Comparison of ENCODE assay signal across 14 cellular contexts in the genomic region with DNA sequence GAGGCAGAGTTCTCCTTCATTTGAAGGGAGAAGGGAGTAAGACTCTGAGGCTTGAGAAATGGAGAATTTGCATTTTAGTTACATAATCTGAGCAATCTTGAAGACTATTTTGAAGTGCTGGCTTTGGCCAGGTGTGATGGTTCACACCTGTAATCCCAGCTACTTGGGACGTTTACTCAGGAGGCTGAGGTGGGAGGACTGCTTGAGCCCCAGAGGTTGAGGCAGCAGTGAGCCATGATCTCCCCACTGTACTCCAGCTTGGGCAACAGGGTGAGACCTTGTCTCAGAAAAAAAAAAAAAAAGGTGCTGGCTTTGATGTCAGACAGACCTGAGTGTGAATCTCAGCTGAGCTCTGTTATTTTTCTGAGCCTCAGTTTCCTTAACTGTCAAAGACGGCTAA. TPM values are rescaled to one million over a fixed set of nuclear protein-coding genes. Genes with fewer than 3 reads are reported as not detected.
A peak's percentile ranks its signal among the peaks of the same experiment; 100 is the strongest.
DNase-seq lines count a peak whose midpoint lies in the region; ATAC-seq, FAIRE-seq and TF ChIP-seq lines count a peak whose summit lies in the region.
"Had no signal": no experiment of that assay in that cellular context is flagged by ENCODE, and none has a peak within 500 bp of the region (broad histone marks: within the 10 kb centered on the region; RNA-seq: fewer than 3 reads in every experiment).

No MANE protein-coding gene starts in this region.

- H3K9me3 Mint-ChIP-seq in MCF 10A (ENCODE audit: unreplicated experiment): no peaks in the 10 kb centered on the region
- no peaks in the 10 kb centered on the region for H3K9me3 Mint-ChIP-seq in osteocyte (ENCODE audit: unreplicated experiment)
- H3K9me3 Mint-ChIP-seq: H9 had no signal

- H3K27me3 Mint-ChIP-seq in MCF 10A (ENCODE audit: insufficient read depth, unreplicated experiment) (no peaks in the 10 kb centered on the region), osteocyte (ENCODE audit: unreplicated experiment) (no peaks in the 10 kb centered on the region)

- BruUV-seq in MCF 10A (replicated peaks; lab: Mats Ljungman, UMichigan) (no TSS peak), mammary epithelial cell (replicated peaks; lab: Mats Ljungman, UMichigan) (no TSS peak)

- H3K9me3 ChIP-seq in mammary epithelial cell (replicated peaks; ENCODE audit: insufficient read depth, low read length) (no peaks in the 10 kb centered on the region), transverse colon (no peaks in the 10 kb centered on the region)
- H3K9me3 ChIP-seq in effector memory CD4-positive, alpha-beta T cell (ENCODE audit: control insufficient read depth, low read length): no peaks in the 10 kb centered on the region

- H3K27ac ChIP-seq in mammary epithelial cell (ENCODE audit: insufficient read depth, low read depth, low read length): no peak overlapping the region
- peak overlapping the region; percentile 27 for H3K27ac ChIP-seq in effector memory CD4-positive, alpha-beta T cell (ENCODE audit: insufficient read depth, low read length, poor library complexity, severe bottlenecking)
- H3K27ac ChIP-seq in transverse colon: peak overlapping the region; percentile 99 to 100 (median 100)

- TF ChIP-seq CTCF in MCF 10A (IDR thresholded peaks at IDR 0.05; ENCODE audit: unreplicated experiment): no peak
- no peak for TF ChIP-seq CTCF in mammary epithelial cell (conservative IDR thresholded peaks at IDR 0.05 in 1 of 2, IDR thresholded peaks at IDR 0.05 in 1 of 2; ENCODE audit: extremely low read depth in 1 of 2, insufficient read depth in 1 of 2, low read depth in 1 of 2, low read length in 2 of 2)
- no peak for TF ChIP-seq CTCF in osteocyte (IDR thresholded peaks at IDR 0.05)
- no peak for TF ChIP-seq CTCF in transverse colon (IDR thresholded peaks at IDR 0.05)

- no peak for FAIRE-seq in GM12891 (lab: Jason Lieb, UNC)
- FAIRE-seq: D721Med had no signal

- H4K20me1 ChIP-seq in mammary epithelial cell (ENCODE audit: insufficient read depth, low read length): no peaks in the 10 kb centered on the region

- dilution Hi-C loops in mammary epithelial cell (cut with HindIII; ENCODE audit: low sequenced_read_pairs): no loop called here

- no peak for TF ChIP-seq EP300 in transverse colon (IDR thresholded peaks at IDR 0.05; ENCODE audit: low read depth)

- no peak overlapping the region for H3K4me2 ChIP-seq in mammary epithelial cell (ENCODE audit: insufficient read depth, low read depth, low read length)

- 96% methylated on average over 2 of the region's 2 CpGs for WGBS in mammary epithelial cell (ENCODE audit: low coverage, missing lambda C conversion rate)
- WGBS in transverse colon (ENCODE audit: low coverage in 1 of 2), 2 donors: 72 to 73% methylated on average over 1 to 2 of the region's 2 CpGs

- in situ Hi-C loops in mammary epithelial cell (cut with MboI; ENCODE audit: low sequenced_read_pairs in 2 of 2): no loop called here
- in situ Hi-C loops in transverse colon (cut with MboI; ENCODE audit: low pct_ligation_motif_present in 1 of 4, low pct_unique_long_range_greater_than_20kb in 1 of 4, low sequenced_read_pairs in 3 of 4): no loop called here

- H3K4me1 Mint-ChIP-seq in MCF 10A (ENCODE audit: insufficient read depth, unreplicated experiment) (peaks cover 63% of the 10 kb centered on the region), osteocyte (ENCODE audit: unreplicated experiment) (peaks cover 84% of the 10 kb centered on the region)

- H3K4me3 ChIP-seq in mammary epithelial cell (replicated peaks in 1 of 3; ENCODE audit: insufficient read depth in 1 of 3, low read depth in 2 of 3, low read length in 3 of 3) (no peak overlapping the region), transverse colon (no peak overlapping the region)
- no peak overlapping the region for H3K4me3 ChIP-seq in effector memory CD4-positive, alpha-beta T cell (ENCODE audit: insufficient read depth, low read depth, low read length, poor library complexity, severe bottlenecking)

- H3K4me3 Mint-ChIP-seq in MCF 10A (ENCODE audit: unreplicated experiment) (peak overlapping the region; percentile 77), osteocyte (ENCODE audit: unreplicated experiment) (no peak overlapping the region)
- H3K4me3 Mint-ChIP-seq: H9 had no signal

- H3K9ac ChIP-seq in mammary epithelial cell (ENCODE audit: insufficient read depth, low read length): no peak overlapping the region

- intact Hi-C loops in MCF 10A (cut with micrococcal nuclease) (no loop called here), mammary epithelial cell (cut with micrococcal nuclease) (no loop called here), transverse colon (cut with DNase I; ENCODE audit: low total_unique reads) (no loop called here)

- H3K36me3 Mint-ChIP-seq in MCF 10A (ENCODE audit: insufficient read depth, unreplicated experiment) (peaks cover 5% of the 10 kb centered on the region), osteocyte (ENCODE audit: unreplicated experiment) (no peaks in the 10 kb centered on the region)

- no peak for DNase-seq in MCF 10A (ENCODE audit: unreplicated experiment)
- DNase-seq in mammary epithelial cell: no peak
- no peak for DNase-seq in effector memory CD4-positive, alpha-beta T cell
- DNase-seq in osteocyte (ENCODE audit: extremely low spot score, unreplicated experiment): no peak
- no peak for DNase-seq in transverse colon
- DNase-seq in GM12891 (ENCODE audit: insufficient read length, low spot score): no peak
- DNase-seq: H9, MM.1S had no signal

- ATAC-seq in HG03571 (IDR thresholded peaks at IDR 0.05; ENCODE audit: unreplicated experiment) (no peak), GM21528 (IDR thresholded peaks at IDR 0.05; ENCODE audit: low FRiP score, unreplicated experiment) (no peak)
- ATAC-seq: activated CD4-positive, CD25-positive, alpha-beta regulatory T cell treated with anti-CD3 and anti-CD28 coated beads, Interleukin-2, amount 50 U/mL, for 24 hours had no signal

- H3K36me3 ChIP-seq in mammary epithelial cell (ENCODE audit: insufficient read depth, low read length) (no peaks in the 10 kb centered on the region), transverse colon (no peaks in the 10 kb centered on the region)
- H3K36me3 ChIP-seq in effector memory CD4-positive, alpha-beta T cell (ENCODE audit: control insufficient read depth, insufficient read depth, low read length): no peaks in the 10 kb centered on the region

- H3K27me3 ChIP-seq in mammary epithelial cell (ENCODE audit: insufficient read depth, low read length) (no peaks in the 10 kb centered on the region), transverse colon (no peaks in the 10 kb centered on the region)
- H3K27me3 ChIP-seq in effector memory CD4-positive, alpha-beta T cell (replicated peaks; ENCODE audit: control insufficient read depth, insufficient read depth, low read length, poor library complexity, severe bottlenecking): no peaks in the 10 kb centered on the region

- no peak overlapping the region for H2AFZ ChIP-seq in mammary epithelial cell (ENCODE audit: low read depth, low read length)

- H3K4me1 ChIP-seq in mammary epithelial cell (ENCODE audit: insufficient read depth, low read length) (peaks cover 46% of the 10 kb centered on the region), transverse colon (peaks cover 68 to 97% (median 89%) of the 10 kb centered on the region in 4 donors)
- peaks cover 59% of the 10 kb centered on the region for H3K4me1 ChIP-seq in effector memory CD4-positive, alpha-beta T cell (ENCODE audit: control insufficient read depth, insufficient read depth, low read length, poor library complexity, severe bottlenecking)

- peak overlapping the region; percentile 89 for H3K27ac Mint-ChIP-seq in MCF 10A (ENCODE audit: low read depth, unreplicated experiment)
- peak overlapping the region; percentile 67 for H3K27ac Mint-ChIP-seq in osteocyte (ENCODE audit: unreplicated experiment)
- H3K27ac Mint-ChIP-seq: H9 had no signal

- H3K79me2 ChIP-seq in mammary epithelial cell (ENCODE audit: insufficient read depth, low read length): no peaks in the 10 kb centered on the region

- POLR2A ChIA-PET in MCF 10A (lab: Yijun Ruan, JAX): interaction anchor here (1.6 to 17.8 kb wide), 8 partner anchors 9 to 122 kb away, joined by 4 to 1351 read pairs (median 38); a partner anchor contains a TSS

- CTCF ChIA-PET in MCF 10A (lab: Yijun Ruan, JAX): interaction anchor here (0.5 to 4.2 kb wide), 7 partner anchors 12 to 147 kb away, joined by 3 to 18 read pairs (median 4); no protein-coding TSS in a partner anchor
- CTCF ChIA-PET in mammary epithelial cell (lab: Charles Lee; ENCODE audit: low non-redundant PET): interaction anchor here (0.6 kb wide), 1 partner anchor 140 kb away, joined by 6 read pairs; no protein-coding TSS in a partner anchor

- TF ChIP-seq POLR2A in transverse colon (IDR thresholded peaks at IDR 0.05) (no peak), GM12891 (IDR thresholded peaks at IDR 0.05; ENCODE audit: low read depth, low read length) (no peak)

TF ChIP-seq in GM12891, 5 proteins besides CTCF, POLR2A, EP300 and RAD21:
- TF ChIP-seq SPI1 (IDR thresholded peaks at IDR 0.05; ENCODE audit: low read depth, low read length) (no peak), POLR2AphosphoS5 (IDR thresholded peaks at IDR 0.05; ENCODE audit: low read depth, low read length) (no peak), TAF1 (IDR thresholded peaks at IDR 0.05; ENCODE audit: low read depth, low read length) (no peak), PAX5 (IDR thresholded peaks at IDR 0.05; ENCODE audit: insufficient read depth, low read length, severe bottlenecking) (no peak), POU2F2 (IDR thresholded peaks at IDR 0.05; ENCODE audit: low read depth, low read length) (no peak)

RNA-seq across cellular contexts. Expression of a gene that starts 12.4 kb away (rescaled TPM):
- total RNA-seq in MCF 10A (2022) (2.3 and 2.6 TPM in 2 replicates), mammary epithelial cell (under 1 TPM in 1 of 2 donors, not detected in 1; 0.73 TPM), osteocyte (1.3 and 2.5 TPM in 2 replicates), transverse colon (1 to 10 TPM in 1 of 4 donors, under 1 TPM in 1, not detected in 2; 0.68 to 1.5 TPM)
- polyA plus RNA-seq in mammary epithelial cell: 0.32 TPM
- not detected for polyA minus RNA-seq in mammary epithelial cell
- 0.83 TPM for polyA plus RNA-seq in GM12891 (2012; ENCODE audit: low read depth, missing spikeins)

RNA-seq across cellular contexts. Expression of a gene that starts 35.8 kb away (rescaled TPM):
- 304 and 387 TPM in 2 replicates for total RNA-seq in MCF 10A (2022)
- total RNA-seq in mammary epithelial cell: 10 to 100 TPM; 60.7 to 97.9 TPM
- 57.9 TPM for polyA plus RNA-seq in mammary epithelial cell
- 96.0 TPM for polyA minus RNA-seq in mammary epithelial cell
- total RNA-seq in osteocyte: 108 and 112 TPM in 2 replicates
- total RNA-seq in transverse colon: 100 to 1,000 TPM in 3 of 4 donors, 10 to 100 TPM in 1; 82.8 to 299 (median 254) TPM
- polyA plus RNA-seq in GM12891 (2012; ENCODE audit: low read depth, missing spikeins): 36.6 TPM

RNA-seq across cellular contexts. Expression of a gene that starts 51.9 kb away (rescaled TPM):
- total RNA-seq in MCF 10A (2022): not detected in 2 replicates
- not detected for total RNA-seq in mammary epithelial cell
- not detected for polyA plus RNA-seq in mammary epithelial cell
- not detected for polyA minus RNA-seq in mammary epithelial cell
- not detected in 2 replicates for total RNA-seq in osteocyte
- not detected for total RNA-seq in transverse colon
- polyA plus RNA-seq in GM12891 (2012; ENCODE audit: low read depth, missing spikeins): not detected
- total RNA-seq: A673, mononuclear cell had no signal

RNA-seq across cellular contexts. Expression of a gene that starts 56.3 kb away (rescaled TPM):
- not detected in 2 replicates for total RNA-seq in MCF 10A (2022)
- total RNA-seq in mammary epithelial cell: not detected
- not detected for polyA plus RNA-seq in mammary epithelial cell
- polyA minus RNA-seq in mammary epithelial cell: not detected
- total RNA-seq in osteocyte: not detected in 2 replicates
- total RNA-seq in transverse colon: not detected
- polyA plus RNA-seq in GM12891 (2012; ENCODE audit: low read depth, missing spikeins): not detected
- total RNA-seq: A673, H9, mononuclear cell had no signal
